ENCODE assay signal across 1 cellular context in the genomic region with DNA sequence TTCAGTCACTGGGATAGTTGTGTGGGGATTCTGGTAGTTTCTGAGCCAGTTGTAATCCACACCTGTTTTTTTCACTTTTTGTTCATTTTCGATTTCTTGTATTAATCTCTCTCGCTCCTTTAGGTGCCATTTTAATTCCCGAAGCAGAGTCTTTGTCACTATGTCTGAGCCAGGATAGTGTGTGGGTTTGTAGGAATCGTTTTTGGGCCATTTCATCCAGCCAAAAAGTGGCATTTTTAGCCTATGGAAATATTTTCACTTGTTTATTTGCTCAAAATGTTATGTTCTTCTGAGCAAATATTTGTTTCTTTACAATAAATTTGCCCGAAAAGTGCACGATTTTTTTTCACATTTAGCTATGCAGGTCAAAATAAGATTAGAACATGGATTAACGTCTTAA.
TF ChIP-seq lines count a peak whose summit lies in the region.

No MANE protein-coding gene starts in this region.

TF ChIP-seq in K562, 482 proteins besides CTCF, POLR2A, EP300 and RAD21 (continued from another document):
- TF ChIP-seq, protein P1, sequence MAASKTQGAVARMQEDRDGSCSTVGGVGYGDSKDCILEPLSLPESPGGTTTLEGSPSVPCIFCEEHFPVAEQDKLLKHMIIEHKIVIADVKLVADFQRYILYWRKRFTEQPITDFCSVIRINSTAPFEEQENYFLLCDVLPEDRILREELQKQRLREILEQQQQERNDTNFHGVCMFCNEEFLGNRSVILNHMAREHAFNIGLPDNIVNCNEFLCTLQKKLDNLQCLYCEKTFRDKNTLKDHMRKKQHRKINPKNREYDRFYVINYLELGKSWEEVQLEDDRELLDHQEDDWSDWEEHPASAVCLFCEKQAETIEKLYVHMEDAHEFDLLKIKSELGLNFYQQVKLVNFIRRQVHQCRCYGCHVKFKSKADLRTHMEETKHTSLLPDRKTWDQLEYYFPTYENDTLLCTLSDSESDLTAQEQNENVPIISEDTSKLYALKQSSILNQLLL (CRISPR knock-in tag; IDR thresholded peaks at IDR 0.05; ENCODE audit: borderline replicate concordance), result no peak
